9 cellular contexts compared by ENCODE assay signal in genomic region chr22:23278883-23279675, GRCh38.
DNase-seq lines count a peak whose midpoint lies in the region; ATAC-seq, FAIRE-seq and TF ChIP-seq lines count a peak whose summit lies in the region.
"Had no signal": no experiment of that assay in that cellular context is flagged by ENCODE, and none has a peak within 500 bp of the region (broad histone marks: within the 10 kb centered on the region; RNA-seq: fewer than 3 reads in every experiment).

No MANE protein-coding gene starts in this region.

- peak overlapping the region; percentile 37 for H3K9ac ChIP-seq in mammary epithelial cell (ENCODE audit: insufficient read depth, low read length)

- CTCF ChIA-PET in mammary epithelial cell (lab: Charles Lee; ENCODE audit: low non-redundant PET) = interaction anchor here (0.8 kb wide), 2 partner anchors 100 to 111 kb away, joined by 4 read pairs; no protein-coding TSS in a partner anchor

- H2AFZ ChIP-seq in mammary epithelial cell (ENCODE audit: low read depth, low read length) = peak overlapping the region; percentile 6

- intact Hi-C loops in mammary epithelial cell (cut with micrococcal nuclease) (no loop called here), gastrocnemius medialis (cut with DNase I; ENCODE audit: low total_unique reads) (no loop called here)

- H3K79me2 ChIP-seq in mammary epithelial cell (ENCODE audit: insufficient read depth, low read length) = no peaks in the 10 kb centered on the region

- ATAC-seq in lung (ENCODE audit: insufficient read depth, low FRiP score) (peak; percentile 48), HG02642 (IDR thresholded peaks at IDR 0.05; ENCODE audit: poor library complexity, unreplicated experiment) (no peak), gastrocnemius medialis (no peak)

- no peak for FAIRE-seq in GM12891 (lab: Jason Lieb, UNC)

- no peak for TF ChIP-seq POLR2A in GM12891 (IDR thresholded peaks at IDR 0.05; ENCODE audit: low read depth, low read length)
- no peak for TF ChIP-seq POLR2A in gastrocnemius medialis (IDR thresholded peaks at IDR 0.05)

- peaks cover 62% of the 10 kb centered on the region for H3K4me1 ChIP-seq in mammary epithelial cell (ENCODE audit: insufficient read depth, low read length)
- H3K4me1 ChIP-seq in lung (ENCODE audit: control insufficient read depth in 2 of 2, insufficient read depth in 2 of 2, low read length in 2 of 2) = peaks cover 0 to 14% of the 10 kb centered on the region in 2 donors
- H3K4me1 ChIP-seq in gastrocnemius medialis = peaks cover 0 to 4% of the 10 kb centered on the region in 2 donors

- H3K27me3 ChIP-seq in mammary epithelial cell (ENCODE audit: insufficient read depth, low read length) (no peaks in the 10 kb centered on the region), lung (ENCODE audit: control insufficient read depth, insufficient read depth) (no peaks in the 10 kb centered on the region), gastrocnemius medialis (no peaks in the 10 kb centered on the region)
- H3K27me3 ChIP-seq: SJSA1 had no signal

- in situ Hi-C loops in mammary epithelial cell (cut with MboI; ENCODE audit: low sequenced_read_pairs in 2 of 2) (loop anchor here in 1 of 2 donors (5.0 kb wide), 1 partner anchor 97 kb away; the partner anchor contains the start of gene BCR), ACHN (cut with HindIII; ENCODE audit: low pct_ligation_motif_present, low pct_unique_long_range_greater_than_20kb, low sequenced_read_pairs) (no loop called here), gastrocnemius medialis (cut with MboI; ENCODE audit: low sequenced_read_pairs in 4 of 4) (loop anchor here in 2 of 4 donors (5.0 to 25.0 kb wide), 2 partner anchors 102 to 317 kb away; no protein-coding TSS in a partner anchor)

- TF ChIP-seq CTCF in LNCaP clone FGC (IDR thresholded peaks at IDR 0.05; ENCODE audit: control insufficient read depth, extremely low read depth, insufficient read depth) (no peak), mammary epithelial cell (conservative IDR thresholded peaks at IDR 0.05 in 1 of 2, IDR thresholded peaks at IDR 0.05 in 1 of 2; ENCODE audit: extremely low read depth in 1 of 2, insufficient read depth in 1 of 2, low read depth in 1 of 2, low read length in 2 of 2) (no peak), lung (IDR thresholded peaks at IDR 0.05; ENCODE audit: control extremely low read depth, extremely low read depth) (no peak), gastrocnemius medialis (IDR thresholded peaks at IDR 0.05 in 4 of 5, conservative IDR thresholded peaks at IDR 0.05 in 1 of 5) (no peak)

- no TSS peak for BruUV-seq in mammary epithelial cell (replicated peaks; lab: Mats Ljungman, UMichigan)

- DNase-seq in AG08395 (ENCODE audit: low spot score) (peak; percentile 11), LNCaP clone FGC (ENCODE audit: low read depth) (peak; percentile 95), mammary epithelial cell (peak; percentile 94), lung (ENCODE audit: low spot score) (peak; percentile 84), GM12891 (ENCODE audit: insufficient read length, low spot score) (no peak), ACHN (no peak), gastrocnemius medialis (no peak)

- dilution Hi-C loops in mammary epithelial cell (cut with HindIII; ENCODE audit: low sequenced_read_pairs) = loop anchor here (5.0 kb wide), 2 partner anchors 52 to 92 kb away; no protein-coding TSS in a partner anchor

- H3K9me3 ChIP-seq in mammary epithelial cell (replicated peaks; ENCODE audit: insufficient read depth, low read length) (no peaks in the 10 kb centered on the region), lung (ENCODE audit: control insufficient read depth in 2 of 2, insufficient read depth in 1 of 2, low read length in 1 of 2) (no peaks in the 10 kb centered on the region), gastrocnemius medialis (no peaks in the 10 kb centered on the region)
- H3K9me3 ChIP-seq: SJSA1 had no signal

- H3K4me3 ChIP-seq in LNCaP clone FGC (ENCODE audit: low read depth, low read length) (no peak overlapping the region), mammary epithelial cell (replicated peaks in 1 of 3; ENCODE audit: insufficient read depth in 1 of 3, low read depth in 2 of 3, low read length in 3 of 3) (no peak overlapping the region), lung (no peak overlapping the region), gastrocnemius medialis (no peak overlapping the region)
- H3K4me3 ChIP-seq: SJSA1 had no signal

- H4K20me1 ChIP-seq in mammary epithelial cell (ENCODE audit: insufficient read depth, low read length) = no peaks in the 10 kb centered on the region

- H3K36me3 ChIP-seq in mammary epithelial cell (ENCODE audit: insufficient read depth, low read length) (peaks cover 7% of the 10 kb centered on the region), lung (ENCODE audit: control insufficient read depth in 2 of 2, insufficient read depth in 2 of 2, low read length in 2 of 2) (peaks cover 0 to 30% of the 10 kb centered on the region in 2 donors), gastrocnemius medialis (peaks cover 0 to 4% of the 10 kb centered on the region in 2 donors)

- 3% methylated on average over 7 of the region's 11 CpGs for WGBS in mammary epithelial cell (ENCODE audit: low coverage, missing lambda C conversion rate)
- 45 to 56% methylated on average over 10 to 11 of the region's 11 CpGs for WGBS in lung, 2 donors

- H3K4me2 ChIP-seq in mammary epithelial cell (ENCODE audit: insufficient read depth, low read depth, low read length) = peak overlapping the region; percentile 37

- peak overlapping the region; percentile 78 for H3K27ac ChIP-seq in mammary epithelial cell (ENCODE audit: insufficient read depth, low read depth, low read length)
- H3K27ac ChIP-seq in lung (ENCODE audit: low read depth in 1 of 2, low read length in 1 of 2) = peak overlapping the region in 1 of 2 donors; percentile 86
- H3K27ac ChIP-seq in gastrocnemius medialis = no peak overlapping the region
- H3K27ac ChIP-seq: SJSA1 had no signal

TF ChIP-seq in GM12891, 5 proteins besides CTCF, POLR2A, EP300 and RAD21:
- TF ChIP-seq SPI1 (IDR thresholded peaks at IDR 0.05; ENCODE audit: low read depth, low read length) (no peak), POLR2AphosphoS5 (IDR thresholded peaks at IDR 0.05; ENCODE audit: low read depth, low read length) (no peak), PAX5 (IDR thresholded peaks at IDR 0.05; ENCODE audit: insufficient read depth, low read length, severe bottlenecking) (no peak), TAF1 (IDR thresholded peaks at IDR 0.05; ENCODE audit: low read depth, low read length) (no peak), POU2F2 (IDR thresholded peaks at IDR 0.05; ENCODE audit: low read depth, low read length) (no peak)

Comparison
In these comparisons a context has a peak if more than half of its experiments do, and no peak if none do; other contexts are left out.
1. DNase-seq: peak in AG08395 (single experiment), LNCaP clone FGC (single experiment), mammary epithelial cell (single experiment) and lung (single experiment); none in GM12891 (single experiment), ACHN (single experiment) and gastrocnemius medialis (0 of 2).